ENCODE assay signal across 10 cellular contexts in genomic region chr7:20438665-20439376, GRCh38.
DNase-seq lines count a peak whose midpoint lies in the region; ATAC-seq and TF ChIP-seq lines count a peak whose summit lies in the region.
"Had no signal": no experiment of that assay in that cellular context is flagged by ENCODE, and none has a peak within 500 bp of the region (broad histone marks: within the 10 kb centered on the region; RNA-seq: fewer than 3 reads in every experiment).

No MANE protein-coding gene starts in this region.

- no peak for DNase-seq in Right ventricle myocardium superior
- DNase-seq in NCI-H82 (lab: John Stamatoyannopoulos, UW) = no peak
- DNase-seq in DMS153 (lab: John Stamatoyannopoulos, UW) = no peak
- no peak for DNase-seq in cerebellar nuclear complex (lab: John Stamatoyannopoulos, UW)
- DNase-seq: DMS79, Peyer's patch had no signal

- ATAC-seq in GM18502 (IDR thresholded peaks at IDR 0.05; ENCODE audit: poor library complexity, unreplicated experiment) (peak; percentile 92), GM21528 (IDR thresholded peaks at IDR 0.05; ENCODE audit: low FRiP score, unreplicated experiment) (peak; percentile 94), HG03342 (IDR thresholded peaks at IDR 0.05; ENCODE audit: unreplicated experiment) (peak; percentile 92), Right ventricle myocardium superior (ENCODE audit: poor library complexity) (no peak)

- H3K27ac ChIP-seq in VCaP = peak overlapping the region; percentile 35
- H3K27ac ChIP-seq: Peyer's patch had no signal

- intact Hi-C loops in Right ventricle myocardium superior (cut with DNase I) = no loop called here

- no peak for TF ChIP-seq CTCF in VCaP (conservative IDR thresholded peaks at IDR 0.05)
